ENCODE assay signal across 8 cellular contexts in genomic region chrX:107627792-107628661, GRCh38. TPM values are rescaled to one million over a fixed set of nuclear protein-coding genes. Genes with fewer than 3 reads are reported as not detected.
A peak's percentile ranks its signal among the peaks of the same experiment; 100 is the strongest.
DNase-seq lines count a peak whose midpoint lies in the region; ATAC-seq and TF ChIP-seq lines count a peak whose summit lies in the region.

TSS of gene PRPS1 (plus strand) at chrX:107628510. CDS start at chrX:107628629, 119 bp downstream.

- H3K27me3 ChIP-seq in WERI-Rb-1 (ENCODE audit: insufficient read depth, low read depth, severe bottlenecking) (peaks cover 9% of the 10 kb centered on the region), mammary epithelial cell (ENCODE audit: insufficient read depth, low read length) (peaks cover 2% of the 10 kb centered on the region), smooth muscle cell (ENCODE audit: low read depth) (no peaks in the 10 kb centered on the region)

- H3K4me1 ChIP-seq in mammary epithelial cell (ENCODE audit: insufficient read depth, low read length), result no peaks in the 10 kb centered on the region
- H3K4me1 ChIP-seq in smooth muscle cell (ENCODE audit: low read depth), result peaks cover 15% of the 10 kb centered on the region

- H4K20me1 ChIP-seq in mammary epithelial cell (ENCODE audit: insufficient read depth, low read length), result no peaks in the 10 kb centered on the region
- H4K20me1 ChIP-seq in smooth muscle cell (ENCODE audit: low read depth), result peaks cover 39% of the 10 kb centered on the region

- H3F3A ChIP-seq in smooth muscle cell (ENCODE audit: low read depth), result peaks cover 3% of the 10 kb centered on the region

- H3K27ac ChIP-seq in WERI-Rb-1 (peak within 1 kb of the TSS; percentile 79), mammary epithelial cell (ENCODE audit: insufficient read depth, low read depth, low read length) (peak within 1 kb of the TSS; percentile 56), smooth muscle cell (ENCODE audit: low read depth) (peak within 1 kb of the TSS; percentile 50)

- H3K36me3 ChIP-seq in WERI-Rb-1, result no peaks in the 10 kb centered on the region
- no peaks in the 10 kb centered on the region for H3K36me3 ChIP-seq in mammary epithelial cell (ENCODE audit: insufficient read depth, low read length)
- H3K36me3 ChIP-seq in smooth muscle cell (ENCODE audit: low read depth), result no peaks in the 10 kb centered on the region

- H3K79me2 ChIP-seq in mammary epithelial cell (ENCODE audit: insufficient read depth, low read length) (peaks cover 42% of the 10 kb centered on the region), smooth muscle cell (ENCODE audit: low read depth) (peaks cover 39% of the 10 kb centered on the region)

- intact Hi-C loops in mammary epithelial cell (cut with micrococcal nuclease), result loop anchor here (2.0 to 5.0 kb wide), 3 partner anchors 56 to 733 kb away; no protein-coding TSS in a partner anchor

- H3K4me2 ChIP-seq in mammary epithelial cell (ENCODE audit: insufficient read depth, low read depth, low read length), result peak within 1 kb of the TSS; percentile 70
- H3K4me2 ChIP-seq in smooth muscle cell, result peak within 1 kb of the TSS; percentile 84

- in situ Hi-C loops in ACHN (cut with HindIII; ENCODE audit: low pct_ligation_motif_present, low pct_unique_long_range_greater_than_20kb, low sequenced_read_pairs), result loop anchor here (25.0 kb wide), 1 partner anchor 91 kb away; no protein-coding TSS in a partner anchor
- in situ Hi-C loops in mammary epithelial cell (cut with MboI; ENCODE audit: low sequenced_read_pairs in 2 of 2), result no loop called here

- CTCF ChIA-PET in mammary epithelial cell (lab: Charles Lee; ENCODE audit: low non-redundant PET), result interaction anchor here (0.7 kb wide), 1 partner anchor 89 kb away, joined by 3 read pairs; no protein-coding TSS in a partner anchor

- H2AFZ ChIP-seq in mammary epithelial cell (ENCODE audit: low read depth, low read length) (peak within 1 kb of the TSS; percentile 85), smooth muscle cell (ENCODE audit: low read depth) (peak within 1 kb of the TSS; percentile 76)

- DNase-seq in ACHN (peak; percentile 89), NCI-H2227 (lab: John Stamatoyannopoulos, UW; ENCODE audit: unreplicated experiment) (peak; percentile 99), WERI-Rb-1 (peak; percentile 93), mammary epithelial cell (peak; percentile 90), iPS-NIHi11 (ENCODE audit: low spot score) (peak; percentile 87), smooth muscle cell (lab: John Stamatoyannopoulos, UW; ENCODE audit: unreplicated experiment) (peak; percentile 80)

- BruUV-seq in mammary epithelial cell (replicated peaks; lab: Mats Ljungman, UMichigan), result no TSS peak

- no peak for TF ChIP-seq CTCF in WERI-Rb-1 (IDR thresholded peaks at IDR 0.05; ENCODE audit: low read depth, low read length)
- TF ChIP-seq CTCF in mammary epithelial cell (conservative IDR thresholded peaks at IDR 0.05 in 1 of 2, IDR thresholded peaks at IDR 0.05 in 1 of 2; ENCODE audit: extremely low read depth in 1 of 2, insufficient read depth in 1 of 2, low read depth in 1 of 2, low read length in 2 of 2), result no peak
- no peak for TF ChIP-seq CTCF in smooth muscle cell (IDR thresholded peaks at IDR 0.05; ENCODE audit: borderline replicate concordance, insufficient read depth, poor library complexity, severe bottlenecking)

- peak within 1 kb of the TSS; percentile 56 for H3K9ac ChIP-seq in mammary epithelial cell (ENCODE audit: insufficient read depth, low read length)
- peak within 1 kb of the TSS; percentile 73 for H3K9ac ChIP-seq in smooth muscle cell (ENCODE audit: low read depth)

- H3K4me3 ChIP-seq in WERI-Rb-1 (ENCODE audit: low read depth, low read length), result peak within 1 kb of the TSS; percentile 60
- peak within 1 kb of the TSS; percentile 48 to 66 (median 66) for H3K4me3 ChIP-seq in mammary epithelial cell (replicated peaks in 1 of 3; ENCODE audit: insufficient read depth in 1 of 3, low read depth in 2 of 3, low read length in 3 of 3)
- peak within 1 kb of the TSS; percentile 80 for H3K4me3 ChIP-seq in smooth muscle cell

- H3K9me3 ChIP-seq in WERI-Rb-1 (ENCODE audit: severe bottlenecking) (no peaks in the 10 kb centered on the region), mammary epithelial cell (replicated peaks; ENCODE audit: insufficient read depth, low read length) (no peaks in the 10 kb centered on the region), smooth muscle cell (replicated peaks; ENCODE audit: low read depth) (no peaks in the 10 kb centered on the region)

- dilution Hi-C loops in mammary epithelial cell (cut with HindIII; ENCODE audit: low sequenced_read_pairs), result no loop called here

- peak; percentile 99 for ATAC-seq in GM18873 (IDR thresholded peaks at IDR 0.05; ENCODE audit: low FRiP score, unreplicated experiment)
- peak; percentile 100 for ATAC-seq in HG03139 (IDR thresholded peaks at IDR 0.05; ENCODE audit: unreplicated experiment)

- 46% methylated on average over 29 of the region's 38 CpGs for WGBS in mammary epithelial cell (ENCODE audit: low coverage, missing lambda C conversion rate)
- WGBS in smooth muscle cell (ENCODE audit: low lambda C conversion rate), result 3% methylated on average over 38 of the region's 38 CpGs

RNA-seq across cellular contexts. Expression of gene PRPS1, which starts in this region (rescaled TPM):
- total RNA-seq in mammary epithelial cell, result 10 to 100 TPM; 23.2 to 34.1 TPM
- 34.6 TPM for polyA plus RNA-seq in mammary epithelial cell
- 42.5 TPM for polyA minus RNA-seq in mammary epithelial cell
- total RNA-seq in smooth muscle cell, result 60.5 and 74.5 TPM in 2 replicates
- polyA plus RNA-seq in smooth muscle cell, result 40.3 and 51.7 TPM in 2 replicates

Comparison
In these comparisons a context has a peak if more than half of its experiments do, and no peak if none do; other contexts are left out.
1. Peak in every context shown above with its lines: DNase-seq, ATAC-seq, H3K4me3 ChIP-seq and H3K27ac ChIP-seq.